ENCODE assay signal across 13 cellular contexts in genomic region chr14:54606178-54606577, GRCh38. TPM values are rescaled to one million over a fixed set of nuclear protein-coding genes. Genes with fewer than 3 reads are reported as not detected.
DNase-seq lines count a peak whose midpoint lies in the region; ATAC-seq and TF ChIP-seq lines count a peak whose summit lies in the region.
"Had no signal": no experiment of that assay in that cellular context is flagged by ENCODE, and none has a peak within 500 bp of the region (broad histone marks: within the 10 kb centered on the region; RNA-seq: fewer than 3 reads in every experiment).

No MANE protein-coding gene starts in this region.

- peaks cover 8% of the 10 kb centered on the region for H3K9me3 ChIP-seq in left ventricle myocardium inferior (replicated peaks)
- no peaks in the 10 kb centered on the region for H3K9me3 ChIP-seq in gastrocnemius medialis

- POLR2A ChIA-PET in WTC11 (lab: Charles Lee): no interaction called here

- peaks cover 4% of the 10 kb centered on the region; the same call in 1 of the 2 replicates for H3K4me1 Mint-ChIP-seq in WTC11
- H3K4me1 Mint-ChIP-seq: activated CD4-positive, alpha-beta T cell treated with anti-CD3 and anti-CD28 coated beads, Interleukin-2, amount 10 ng/mL, durations not matched to agents 24 days and 14 days; CD8-positive, alpha-beta memory T cell had no signal

- peak overlapping the region; percentile 88 for H3K27ac ChIP-seq in left ventricle myocardium inferior (replicated peaks)
- peak overlapping the region; percentile 60 to 83 (median 78) for H3K27ac ChIP-seq in gastrocnemius medialis

- in situ Hi-C loops in gastrocnemius medialis (cut with MboI; ENCODE audit: low sequenced_read_pairs in 4 of 4): no loop called here

- no peak for TF ChIP-seq POLR2A in gastrocnemius medialis (IDR thresholded peaks at IDR 0.05)

- DNase-seq in GM04503 (ENCODE audit: low read depth) (peak; percentile 79), WTC11 (ENCODE audit: low spot score) (peak; percentile 28), left ventricle myocardium inferior (peak; percentile 79), gastrocnemius medialis (peak in 1 of 2 donors; percentile 51), NCI-H510A treated with DMSO at 0.1 percent for 48 hours (lab: John Stamatoyannopoulos, UW) (no peak), NCI-H2196 (lab: John Stamatoyannopoulos, UW; ENCODE audit: unreplicated experiment) (no peak), kidney glomerular epithelial cell (lab: John Stamatoyannopoulos, UW) (no peak)
- DNase-seq: activated CD4-positive, alpha-beta T cell treated with anti-CD3 and anti-CD28 coated beads, Interleukin-2, amount 10 ng/mL, durations not matched to agents 24 days and 14 days; activated naive CD4-positive, alpha-beta T cell treated with anti-CD3 and anti-CD28 coated beads, Interleukin-2, amount 50 U/mL, for 16 hours; CD8-positive, alpha-beta memory T cell; NCI-H2171; SHP77 had no signal

- no peaks in the 10 kb centered on the region for H3K27me3 Mint-ChIP-seq in WTC11 (ENCODE audit: low read depth)

- peaks cover 4% of the 10 kb centered on the region for H3K36me3 ChIP-seq in left ventricle myocardium inferior
- no peaks in the 10 kb centered on the region for H3K36me3 ChIP-seq in gastrocnemius medialis

- H3K27ac Mint-ChIP-seq in WTC11: no peak overlapping the region
- H3K27ac Mint-ChIP-seq: activated CD4-positive, alpha-beta T cell treated with anti-CD3 and anti-CD28 coated beads, Interleukin-2, amount 10 ng/mL, durations not matched to agents 24 days and 14 days had no signal

- no peaks in the 10 kb centered on the region for H3K27me3 ChIP-seq in left ventricle myocardium inferior (ENCODE audit: low read depth)
- H3K27me3 ChIP-seq in gastrocnemius medialis: no peaks in the 10 kb centered on the region

- H3K4me3 Mint-ChIP-seq in WTC11: no peak overlapping the region
- H3K4me3 Mint-ChIP-seq: activated CD4-positive, alpha-beta T cell treated with anti-CD3 and anti-CD28 coated beads, Interleukin-2, amount 10 ng/mL, durations not matched to agents 24 days and 14 days; CD8-positive, alpha-beta memory T cell had no signal

- ATAC-seq in WTC11 (peak; percentile 93), gastrocnemius medialis (peak; percentile 17 to 56), GM21717 (IDR thresholded peaks at IDR 0.05; ENCODE audit: unreplicated experiment) (no peak)

- H3K36me3 Mint-ChIP-seq in WTC11: peaks cover 4% of the 10 kb centered on the region
- H3K36me3 Mint-ChIP-seq: CD8-positive, alpha-beta memory T cell had no signal

- H3K4me1 ChIP-seq in left ventricle myocardium inferior (peaks cover 84% of the 10 kb centered on the region), gastrocnemius medialis (peaks cover 32 to 43% of the 10 kb centered on the region in 2 donors)

- H3K9me3 Mint-ChIP-seq in WTC11: peaks cover 10% of the 10 kb centered on the region
- H3K9me3 Mint-ChIP-seq: activated CD4-positive, alpha-beta T cell treated with anti-CD3 and anti-CD28 coated beads, Interleukin-2, amount 10 ng/mL, durations not matched to agents 24 days and 14 days; CD8-positive, alpha-beta memory T cell had no signal

- H3K4me3 ChIP-seq in left ventricle myocardium inferior: no peak overlapping the region
- H3K4me3 ChIP-seq in gastrocnemius medialis: no peak overlapping the region

- CTCF ChIA-PET in WTC11 (lab: Charles Lee): interaction anchor here (0.6 to 1.3 kb wide), 2 partner anchors 85 to 167 kb away, joined by 3 read pairs; no protein-coding TSS in a partner anchor

- TF ChIP-seq CTCF in WTC11 (IDR thresholded peaks at IDR 0.05) (no peak), left ventricle myocardium inferior (IDR thresholded peaks at IDR 0.05; ENCODE audit: borderline replicate concordance) (no peak), gastrocnemius medialis (IDR thresholded peaks at IDR 0.05 in 4 of 5, conservative IDR thresholded peaks at IDR 0.05 in 1 of 5) (no peak)

- intact Hi-C loops in left ventricle myocardium inferior (cut with micrococcal nuclease): no loop called here
- intact Hi-C loops in gastrocnemius medialis (cut with DNase I; ENCODE audit: low total_unique reads): no loop called here

TF ChIP-seq in WTC11, 78 proteins besides CTCF, POLR2A, EP300 and RAD21 (continues in another document):
- TF ChIP-seq, protein P1, sequence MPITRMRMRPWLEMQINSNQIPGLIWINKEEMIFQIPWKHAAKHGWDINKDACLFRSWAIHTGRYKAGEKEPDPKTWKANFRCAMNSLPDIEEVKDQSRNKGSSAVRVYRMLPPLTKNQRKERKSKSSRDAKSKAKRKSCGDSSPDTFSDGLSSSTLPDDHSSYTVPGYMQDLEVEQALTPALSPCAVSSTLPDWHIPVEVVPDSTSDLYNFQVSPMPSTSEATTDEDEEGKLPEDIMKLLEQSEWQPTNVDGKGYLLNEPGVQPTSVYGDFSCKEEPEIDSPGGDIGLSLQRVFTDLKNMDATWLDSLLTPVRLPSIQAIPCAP (CRISPR knock-in tag; IDR thresholded peaks at IDR 0.05): no peak
- no peak for TF ChIP-seq E2F5 (CRISPR knock-in tag; IDR thresholded peaks at IDR 0.05)
- TF ChIP-seq SOX15 (CRISPR knock-in tag; IDR thresholded peaks at IDR 0.05): no peak
- no peak for TF ChIP-seq GRHL2 (CRISPR knock-in tag; IDR thresholded peaks at IDR 0.05; ENCODE audit: insufficient replicate concordance, severe bottlenecking)
- TF ChIP-seq, protein P2, sequence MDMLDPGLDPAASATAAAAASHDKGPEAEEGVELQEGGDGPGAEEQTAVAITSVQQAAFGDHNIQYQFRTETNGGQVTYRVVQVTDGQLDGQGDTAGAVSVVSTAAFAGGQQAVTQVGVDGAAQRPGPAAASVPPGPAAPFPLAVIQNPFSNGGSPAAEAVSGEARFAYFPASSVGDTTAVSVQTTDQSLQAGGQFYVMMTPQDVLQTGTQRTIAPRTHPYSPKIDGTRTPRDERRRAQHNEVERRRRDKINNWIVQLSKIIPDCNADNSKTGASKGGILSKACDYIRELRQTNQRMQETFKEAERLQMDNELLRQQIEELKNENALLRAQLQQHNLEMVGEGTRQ (CRISPR knock-in tag; IDR thresholded peaks at IDR 0.05): no peak
- TF ChIP-seq, protein P3, sequence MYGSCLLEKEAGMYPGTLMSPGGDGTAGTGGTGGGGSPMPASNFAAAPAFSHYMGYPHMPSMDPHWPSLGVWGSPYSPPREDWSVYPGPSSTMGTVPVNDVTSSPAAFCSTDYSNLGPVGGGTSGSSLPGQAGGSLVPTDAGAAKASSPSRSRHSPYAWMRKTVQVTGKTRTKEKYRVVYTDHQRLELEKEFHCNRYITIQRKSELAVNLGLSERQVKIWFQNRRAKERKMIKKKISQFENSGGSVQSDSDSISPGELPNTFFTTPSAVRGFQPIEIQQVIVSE (CRISPR knock-in tag; IDR thresholded peaks at IDR 0.05; ENCODE audit: borderline replicate concordance): no peak
- TF ChIP-seq, protein P4, sequence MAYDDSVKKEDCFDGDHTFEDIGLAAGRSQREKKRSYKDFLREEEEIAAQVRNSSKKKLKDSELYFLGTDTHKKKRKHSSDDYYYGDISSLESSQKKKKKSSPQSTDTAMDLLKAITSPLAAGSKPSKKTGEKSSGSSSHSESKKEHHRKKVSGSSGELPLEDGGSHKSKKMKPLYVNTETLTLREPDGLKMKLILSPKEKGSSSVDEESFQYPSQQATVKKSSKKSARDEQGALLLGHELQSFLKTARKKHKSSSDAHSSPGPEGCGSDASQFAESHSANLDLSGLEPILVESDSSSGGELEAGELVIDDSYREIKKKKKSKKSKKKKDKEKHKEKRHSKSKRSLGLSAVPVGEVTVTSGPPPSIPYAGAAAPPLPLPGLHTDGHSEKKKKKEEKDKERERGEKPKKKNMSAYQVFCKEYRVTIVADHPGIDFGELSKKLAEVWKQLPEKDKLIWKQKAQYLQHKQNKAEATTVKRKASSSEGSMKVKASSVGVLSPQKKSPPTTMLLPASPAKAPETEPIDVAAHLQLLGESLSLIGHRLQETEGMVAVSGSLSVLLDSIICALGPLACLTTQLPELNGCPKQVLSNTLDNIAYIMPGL (CRISPR knock-in tag; IDR thresholded peaks at IDR 0.05): no peak
- TF ChIP-seq NR3C1 (CRISPR knock-in tag; conservative IDR thresholded peaks at IDR 0.05; ENCODE audit: low read depth): no peak
- no peak for TF ChIP-seq ZNF138 (CRISPR knock-in tag; conservative IDR thresholded peaks at IDR 0.05)
- TF ChIP-seq, protein P5, sequence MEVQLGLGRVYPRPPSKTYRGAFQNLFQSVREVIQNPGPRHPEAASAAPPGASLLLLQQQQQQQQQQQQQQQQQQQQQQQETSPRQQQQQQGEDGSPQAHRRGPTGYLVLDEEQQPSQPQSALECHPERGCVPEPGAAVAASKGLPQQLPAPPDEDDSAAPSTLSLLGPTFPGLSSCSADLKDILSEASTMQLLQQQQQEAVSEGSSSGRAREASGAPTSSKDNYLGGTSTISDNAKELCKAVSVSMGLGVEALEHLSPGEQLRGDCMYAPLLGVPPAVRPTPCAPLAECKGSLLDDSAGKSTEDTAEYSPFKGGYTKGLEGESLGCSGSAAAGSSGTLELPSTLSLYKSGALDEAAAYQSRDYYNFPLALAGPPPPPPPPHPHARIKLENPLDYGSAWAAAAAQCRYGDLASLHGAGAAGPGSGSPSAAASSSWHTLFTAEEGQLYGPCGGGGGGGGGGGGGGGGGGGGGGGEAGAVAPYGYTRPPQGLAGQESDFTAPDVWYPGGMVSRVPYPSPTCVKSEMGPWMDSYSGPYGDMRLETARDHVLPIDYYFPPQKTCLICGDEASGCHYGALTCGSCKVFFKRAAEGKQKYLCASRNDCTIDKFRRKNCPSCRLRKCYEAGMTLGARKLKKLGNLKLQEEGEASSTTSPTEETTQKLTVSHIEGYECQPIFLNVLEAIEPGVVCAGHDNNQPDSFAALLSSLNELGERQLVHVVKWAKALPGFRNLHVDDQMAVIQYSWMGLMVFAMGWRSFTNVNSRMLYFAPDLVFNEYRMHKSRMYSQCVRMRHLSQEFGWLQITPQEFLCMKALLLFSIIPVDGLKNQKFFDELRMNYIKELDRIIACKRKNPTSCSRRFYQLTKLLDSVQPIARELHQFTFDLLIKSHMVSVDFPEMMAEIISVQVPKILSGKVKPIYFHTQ (CRISPR knock-in tag; IDR thresholded peaks at IDR 0.05): no peak
- TF ChIP-seq KAT7 (CRISPR knock-in tag; IDR thresholded peaks at IDR 0.05; ENCODE audit: borderline replicate concordance): no peak
- TF ChIP-seq TEAD1 (CRISPR knock-in tag; IDR thresholded peaks at IDR 0.05): no peak

RNA-seq across cellular contexts. Expression of gene SAMD4A, which starts 39.2 kb away (rescaled TPM):
- total RNA-seq in WTC11 (2021): 5.2 to 6.0 TPM (median 5.3 TPM) in 3 replicates
- 173 TPM for total RNA-seq in left ventricle myocardium inferior
- 10 to 100 TPM; 26.4 to 48.0 (median 42.2) TPM for total RNA-seq in gastrocnemius medialis

Comparison
In these comparisons a context has a peak if more than half of its experiments do, and no peak if none do; other contexts are left out.
1. DNase-seq: peak in GM04503 (single experiment), WTC11 (single experiment) and left ventricle myocardium inferior (single experiment); none in NCI-H510A treated with DMSO at 0.1 percent for 48 hours (single experiment), NCI-H2196 (single experiment) and kidney glomerular epithelial cell (single experiment).